In the genomic region with DNA sequence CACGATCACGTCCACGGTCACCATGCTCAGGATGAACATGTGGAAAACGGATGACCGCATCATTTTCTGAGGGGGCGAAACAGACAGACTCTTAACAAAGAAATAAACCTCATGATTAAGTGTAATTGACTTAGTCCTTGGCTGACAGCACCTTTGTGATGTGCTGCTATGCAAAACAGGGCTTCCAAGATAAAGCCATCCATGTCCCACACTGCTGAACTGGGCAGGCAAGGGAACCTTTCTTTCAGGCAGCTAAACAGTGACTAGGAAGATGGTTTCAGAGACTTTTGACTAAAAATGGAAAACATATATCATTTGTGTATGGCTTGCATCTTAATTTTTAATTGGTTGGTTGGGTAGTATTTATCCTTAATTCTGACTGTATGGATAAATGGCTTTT, we compare ENCODE assay signal across 1 cellular context.
TF ChIP-seq lines count a peak whose summit lies in the region.

No MANE protein-coding gene starts in this region.

TF ChIP-seq in GM23338, 12 proteins besides CTCF, POLR2A, EP300 and RAD21 (continued from another document):
- TF ChIP-seq, protein P1, sequence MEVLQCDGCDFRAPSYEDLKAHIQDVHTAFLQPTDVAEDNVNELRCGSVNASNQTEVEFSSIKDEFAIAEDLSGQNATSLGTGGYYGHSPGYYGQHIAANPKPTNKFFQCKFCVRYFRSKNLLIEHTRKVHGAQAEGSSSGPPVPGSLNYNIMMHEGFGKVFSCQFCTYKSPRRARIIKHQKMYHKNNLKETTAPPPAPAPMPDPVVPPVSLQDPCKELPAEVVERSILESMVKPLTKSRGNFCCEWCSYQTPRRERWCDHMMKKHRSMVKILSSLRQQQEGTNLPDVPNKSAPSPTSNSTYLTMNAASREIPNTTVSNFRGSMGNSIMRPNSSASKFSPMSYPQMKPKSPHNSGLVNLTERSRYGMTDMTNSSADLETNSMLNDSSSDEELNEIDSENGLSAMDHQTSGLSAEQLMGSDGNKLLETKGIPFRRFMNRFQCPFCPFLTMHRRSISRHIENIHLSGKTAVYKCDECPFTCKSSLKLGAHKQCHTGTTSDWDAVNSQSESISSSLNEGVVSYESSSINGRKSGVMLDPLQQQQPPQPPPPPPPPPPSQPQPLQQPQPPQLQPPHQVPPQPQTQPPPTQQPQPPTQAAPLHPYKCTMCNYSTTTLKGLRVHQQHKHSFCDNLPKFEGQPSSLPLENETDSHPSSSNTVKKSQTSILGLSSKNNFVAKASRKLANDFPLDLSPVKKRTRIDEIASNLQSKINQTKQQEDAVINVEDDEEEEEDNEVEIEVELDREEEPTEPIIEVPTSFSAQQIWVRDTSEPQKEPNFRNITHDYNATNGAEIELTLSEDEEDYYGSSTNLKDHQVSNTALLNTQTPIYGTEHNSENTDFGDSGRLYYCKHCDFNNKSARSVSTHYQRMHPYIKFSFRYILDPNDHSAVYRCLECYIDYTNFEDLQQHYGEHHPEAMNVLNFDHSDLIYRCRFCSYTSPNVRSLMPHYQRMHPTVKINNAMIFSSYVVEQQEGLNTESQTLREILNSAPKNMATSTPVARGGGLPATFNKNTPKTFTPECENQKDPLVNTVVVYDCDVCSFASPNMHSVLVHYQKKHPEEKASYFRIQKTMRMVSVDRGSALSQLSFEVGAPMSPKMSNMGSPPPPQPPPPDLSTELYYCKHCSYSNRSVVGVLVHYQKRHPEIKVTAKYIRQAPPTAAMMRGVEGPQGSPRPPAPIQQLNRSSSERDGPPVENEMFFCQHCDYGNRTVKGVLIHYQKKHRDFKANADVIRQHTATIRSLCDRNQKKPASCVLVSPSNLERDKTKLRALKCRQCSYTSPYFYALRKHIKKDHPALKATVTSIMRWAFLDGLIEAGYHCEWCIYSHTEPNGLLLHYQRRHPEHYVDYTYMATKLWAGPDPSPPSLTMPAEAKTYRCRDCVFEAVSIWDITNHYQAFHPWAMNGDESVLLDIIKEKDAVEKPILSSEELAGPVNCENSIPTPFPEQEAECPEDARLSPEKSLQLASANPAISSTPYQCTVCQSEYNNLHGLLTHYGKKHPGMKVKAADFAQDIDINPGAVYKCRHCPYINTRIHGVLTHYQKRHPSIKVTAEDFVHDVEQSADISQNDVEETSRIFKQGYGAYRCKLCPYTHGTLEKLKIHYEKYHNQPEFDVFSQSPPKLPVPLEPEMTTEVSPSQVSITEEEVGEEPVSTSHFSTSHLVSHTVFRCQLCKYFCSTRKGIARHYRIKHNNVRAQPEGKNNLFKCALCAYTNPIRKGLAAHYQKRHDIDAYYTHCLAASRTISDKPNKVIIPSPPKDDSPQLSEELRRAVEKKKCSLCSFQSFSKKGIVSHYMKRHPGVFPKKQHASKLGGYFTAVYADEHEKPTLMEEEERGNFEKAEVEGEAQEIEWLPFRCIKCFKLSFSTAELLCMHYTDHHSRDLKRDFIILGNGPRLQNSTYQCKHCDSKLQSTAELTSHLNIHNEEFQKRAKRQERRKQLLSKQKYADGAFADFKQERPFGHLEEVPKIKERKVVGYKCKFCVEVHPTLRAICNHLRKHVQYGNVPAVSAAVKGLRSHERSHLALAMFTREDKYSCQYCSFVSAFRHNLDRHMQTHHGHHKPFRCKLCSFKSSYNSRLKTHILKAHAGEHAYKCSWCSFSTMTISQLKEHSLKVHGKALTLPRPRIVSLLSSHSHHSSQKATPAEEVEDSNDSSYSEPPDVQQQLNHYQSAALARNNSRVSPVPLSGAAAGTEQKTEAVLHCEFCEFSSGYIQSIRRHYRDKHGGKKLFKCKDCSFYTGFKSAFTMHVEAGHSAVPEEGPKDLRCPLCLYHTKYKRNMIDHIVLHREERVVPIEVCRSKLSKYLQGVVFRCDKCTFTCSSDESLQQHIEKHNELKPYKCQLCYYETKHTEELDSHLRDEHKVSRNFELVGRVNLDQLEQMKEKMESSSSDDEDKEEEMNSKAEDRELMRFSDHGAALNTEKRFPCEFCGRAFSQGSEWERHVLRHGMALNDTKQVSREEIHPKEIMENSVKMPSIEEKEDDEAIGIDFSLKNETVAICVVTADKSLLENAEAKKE (CRISPR knock-in tag; IDR thresholded peaks at IDR 0.05) = no peak
- TF ChIP-seq ZNF114 (CRISPR knock-in tag; IDR thresholded peaks at IDR 0.05) (no peak), EZH2 (IDR thresholded peaks at IDR 0.05; ENCODE audit: low read depth, unreplicated experiment) (no peak), STAT1 (IDR thresholded peaks at IDR 0.05; ENCODE audit: unreplicated experiment) (no peak), JUNB (IDR thresholded peaks at IDR 0.05; ENCODE audit: unreplicated experiment) (no peak), ZNF331 (CRISPR knock-in tag; IDR thresholded peaks at IDR 0.05; ENCODE audit: low read depth) (no peak), POLR2AphosphoS5 (IDR thresholded peaks at IDR 0.05; ENCODE audit: low read depth) (no peak)
- TF ChIP-seq, protein P2, sequence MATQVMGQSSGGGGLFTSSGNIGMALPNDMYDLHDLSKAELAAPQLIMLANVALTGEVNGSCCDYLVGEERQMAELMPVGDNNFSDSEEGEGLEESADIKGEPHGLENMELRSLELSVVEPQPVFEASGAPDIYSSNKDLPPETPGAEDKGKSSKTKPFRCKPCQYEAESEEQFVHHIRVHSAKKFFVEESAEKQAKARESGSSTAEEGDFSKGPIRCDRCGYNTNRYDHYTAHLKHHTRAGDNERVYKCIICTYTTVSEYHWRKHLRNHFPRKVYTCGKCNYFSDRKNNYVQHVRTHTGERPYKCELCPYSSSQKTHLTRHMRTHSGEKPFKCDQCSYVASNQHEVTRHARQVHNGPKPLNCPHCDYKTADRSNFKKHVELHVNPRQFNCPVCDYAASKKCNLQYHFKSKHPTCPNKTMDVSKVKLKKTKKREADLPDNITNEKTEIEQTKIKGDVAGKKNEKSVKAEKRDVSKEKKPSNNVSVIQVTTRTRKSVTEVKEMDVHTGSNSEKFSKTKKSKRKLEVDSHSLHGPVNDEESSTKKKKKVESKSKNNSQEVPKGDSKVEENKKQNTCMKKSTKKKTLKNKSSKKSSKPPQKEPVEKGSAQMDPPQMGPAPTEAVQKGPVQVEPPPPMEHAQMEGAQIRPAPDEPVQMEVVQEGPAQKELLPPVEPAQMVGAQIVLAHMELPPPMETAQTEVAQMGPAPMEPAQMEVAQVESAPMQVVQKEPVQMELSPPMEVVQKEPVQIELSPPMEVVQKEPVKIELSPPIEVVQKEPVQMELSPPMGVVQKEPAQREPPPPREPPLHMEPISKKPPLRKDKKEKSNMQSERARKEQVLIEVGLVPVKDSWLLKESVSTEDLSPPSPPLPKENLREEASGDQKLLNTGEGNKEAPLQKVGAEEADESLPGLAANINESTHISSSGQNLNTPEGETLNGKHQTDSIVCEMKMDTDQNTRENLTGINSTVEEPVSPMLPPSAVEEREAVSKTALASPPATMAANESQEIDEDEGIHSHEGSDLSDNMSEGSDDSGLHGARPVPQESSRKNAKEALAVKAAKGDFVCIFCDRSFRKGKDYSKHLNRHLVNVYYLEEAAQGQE (IDR thresholded peaks at IDR 0.05; ENCODE audit: unreplicated experiment) = no peak
